Comparison of ENCODE assay signal across 1 cellular context in genomic region chr4:44674471-44674870, GRCh38.
TF ChIP-seq lines count a peak whose summit lies in the region.

No MANE protein-coding gene starts in this region.

TF ChIP-seq in IMR-90, 13 proteins besides CTCF, POLR2A, EP300 and RAD21:
- TF ChIP-seq RFX5 (IDR thresholded peaks at IDR 0.05; ENCODE audit: low read depth, low read length) (no peak), BHLHE40 (IDR thresholded peaks at IDR 0.05; ENCODE audit: low read depth, low read length) (no peak), CHD1 (IDR thresholded peaks at IDR 0.05; ENCODE audit: low read depth, low read length) (no peak), FOS (IDR thresholded peaks at IDR 0.05; ENCODE audit: low read depth, low read length) (no peak), MAZ (IDR thresholded peaks at IDR 0.05; ENCODE audit: borderline replicate concordance, low read depth, low read length) (no peak), MAFK (IDR thresholded peaks at IDR 0.05; ENCODE audit: low read depth, low read length) (no peak), CEBPB (IDR thresholded peaks at IDR 0.05; ENCODE audit: low read depth, low read length) (no peak), SMC3 (IDR thresholded peaks at IDR 0.05; ENCODE audit: low read depth, low read length) (no peak), RCOR1 (IDR thresholded peaks at IDR 0.05; ENCODE audit: insufficient replicate concordance, low read length) (no peak), MXI1 (IDR thresholded peaks at IDR 0.05; ENCODE audit: borderline replicate concordance, low read depth, low read length) (no peak), ELK1 (IDR thresholded peaks at IDR 0.05; ENCODE audit: borderline replicate concordance, low read depth, low read length) (no peak), NFE2L2 (IDR thresholded peaks at IDR 0.05; ENCODE audit: low read depth, low read length) (no peak), USF2 (IDR thresholded peaks at IDR 0.05; ENCODE audit: low read depth, low read length) (no peak)
